ENCODE assay signal across 14 cellular contexts in the genomic region with DNA sequence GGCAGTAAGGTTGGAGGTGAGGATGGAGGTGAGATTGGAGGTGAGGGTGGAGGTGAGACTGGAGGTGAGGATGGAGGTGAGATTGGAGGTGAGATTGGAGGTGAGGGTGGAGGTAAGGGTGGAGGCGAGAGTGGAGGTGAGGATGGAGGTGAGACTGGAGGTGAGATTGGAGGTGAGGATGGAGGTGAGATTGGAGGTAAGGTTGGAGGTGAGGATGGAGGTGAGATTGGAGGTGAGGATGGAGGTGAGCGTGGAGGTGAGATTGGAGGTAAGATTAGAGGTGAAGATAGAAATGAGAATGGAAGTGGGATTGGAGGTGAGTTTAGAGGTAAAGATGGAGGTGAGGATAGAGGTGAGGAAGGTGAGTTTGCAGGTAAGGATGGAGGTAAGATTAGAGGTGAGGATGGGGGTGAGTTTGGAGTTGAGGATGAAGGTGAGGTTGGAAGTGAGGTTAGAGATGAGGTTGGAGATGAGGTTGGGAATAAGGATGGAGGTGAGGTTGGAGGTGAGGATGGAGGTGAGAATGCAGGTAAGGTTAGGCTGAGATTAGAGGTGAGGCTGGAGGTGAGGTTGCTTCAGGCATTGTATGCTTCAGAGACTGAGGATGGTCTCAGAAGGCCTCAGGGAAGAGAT. TPM values are rescaled to one million over a fixed set of nuclear protein-coding genes. Genes with fewer than 3 reads are reported as not detected.
DNase-seq lines count a peak whose midpoint lies in the region; ATAC-seq and TF ChIP-seq lines count a peak whose summit lies in the region.
"Had no signal": no experiment of that assay in that cellular context is flagged by ENCODE, and none has a peak within 500 bp of the region (broad histone marks: within the 10 kb centered on the region; RNA-seq: fewer than 3 reads in every experiment).

No MANE protein-coding gene starts in this region.

- H3K4me2 ChIP-seq in OCI-LY3 (ENCODE audit: low read length), result no peak overlapping the region

- peak overlapping the region; percentile 69; the same call in 1 of the 2 replicates for H3K9ac ChIP-seq in OCI-LY3 (ENCODE audit: low read length)

- no peak for TF ChIP-seq EP300 in sigmoid colon (IDR thresholded peaks at IDR 0.05)

- H3K27ac ChIP-seq in OCI-LY3 (ENCODE audit: low read length) (peak overlapping the region; percentile 89), spleen (peak overlapping the region in 7 of 8 donors; percentile 74 to 91 (median 81)), sigmoid colon (no peak overlapping the region)

- peaks cover 13% of the 10 kb centered on the region; the same call in 1 of the 2 replicates for H3K79me2 ChIP-seq in OCI-LY3 (ENCODE audit: low read length)

- DNase-seq in activated CD4-positive, alpha-beta T cell treated with anti-CD3 and anti-CD28 coated beads, Interleukin-2, amount 10 ng/mL, durations not matched to agents 24 days and 14 days, result no peak
- no peak for DNase-seq in activated CD4-positive, alpha-beta T cell treated with anti-CD3 and anti-CD28 coated beads for 4 hours
- DNase-seq in spleen, result no peak
- no peak for DNase-seq in sigmoid colon
- DNase-seq in GDM1 (lab: John Stamatoyannopoulos, UW), result no peak
- DNase-seq: NCI-H2029 treated with DMSO at 0.1 percent for 48 hours had no signal

- intact Hi-C loops in activated CD4-positive, alpha-beta T cell treated with anti-CD3 and anti-CD28 coated beads, Interleukin-2, amount 10 ng/mL, durations not matched to agents 24 days and 14 days (cut with micrococcal nuclease), result no loop called here
- intact Hi-C loops in dendritic cell treated with granulocyte-macrophage colony-stimulating factor and Interleukin-4, amounts not matched to agents 40 ng/mL and 50 ng/mL, for 4 days (cut with micrococcal nuclease), result no loop called here
- intact Hi-C loops in spleen (cut with DNase I; ENCODE audit: low total_unique reads) (no loop called here), sigmoid colon (cut with DNase I) (loop anchor here (1.0 kb wide), 1 partner anchor 105 kb away; no protein-coding TSS in a partner anchor)

- peak overlapping the region; percentile 93 for H3K27ac Mint-ChIP-seq in activated CD4-positive, alpha-beta T cell treated with anti-CD3 and anti-CD28 coated beads, Interleukin-2, amount 10 ng/mL, durations not matched to agents 24 days and 14 days
- H3K27ac Mint-ChIP-seq in dendritic cell treated with granulocyte-macrophage colony-stimulating factor and Interleukin-4, amounts not matched to agents 40 ng/mL and 50 ng/mL, for 4 days, result peak overlapping the region; percentile 83

- no peaks in the 10 kb centered on the region for H3K9me3 ChIP-seq in OCI-LY3 (ENCODE audit: insufficient read depth, low read length)
- H3K9me3 ChIP-seq in spleen, result no peaks in the 10 kb centered on the region
- no peaks in the 10 kb centered on the region for H3K9me3 ChIP-seq in sigmoid colon
- H3K9me3 ChIP-seq: A549, gastroesophageal sphincter, right atrium auricular region, tibial nerve had no signal

- 86 to 98% (median 96%) methylated on average over 2 of the region's 2 CpGs for WGBS in spleen, 5 donors
- 96 to 97% methylated on average over 2 of the region's 2 CpGs for WGBS in sigmoid colon, 2 donors

- H2AFZ ChIP-seq in OCI-LY3 (ENCODE audit: low read depth, low read length), result no peak overlapping the region

- H3K4me3 ChIP-seq in OCI-LY3 (ENCODE audit: low read length), result no peak overlapping the region
- H3K4me3 ChIP-seq in spleen, result peak overlapping the region in 1 of 8 donors; percentile 46
- no peak overlapping the region for H3K4me3 ChIP-seq in sigmoid colon
- H3K4me3 ChIP-seq: A549, gastroesophageal sphincter, right atrium auricular region, tibial nerve had no signal

- TF ChIP-seq POLR2A in spleen (IDR thresholded peaks at IDR 0.05), result no peak
- no peak for TF ChIP-seq POLR2A in sigmoid colon (IDR thresholded peaks at IDR 0.05)

- H3K36me3 ChIP-seq in OCI-LY3 (replicated peaks; ENCODE audit: low read depth, low read length) (peaks cover 4% of the 10 kb centered on the region), spleen (peaks cover 0 to 99% (median 43%) of the 10 kb centered on the region in 6 donors), sigmoid colon (no peaks in the 10 kb centered on the region)
- H3K36me3 ChIP-seq: gastroesophageal sphincter, right atrium auricular region, tibial nerve had no signal

- H4K20me1 ChIP-seq in OCI-LY3 (ENCODE audit: insufficient read depth, low read length), result no peaks in the 10 kb centered on the region

- peaks cover 48% of the 10 kb centered on the region for H3K36me3 Mint-ChIP-seq in activated CD4-positive, alpha-beta T cell treated with anti-CD3 and anti-CD28 coated beads, Interleukin-2, amount 10 ng/mL, durations not matched to agents 24 days and 14 days (ENCODE audit: low read depth)
- peaks cover 100% of the 10 kb centered on the region for H3K36me3 Mint-ChIP-seq in dendritic cell treated with granulocyte-macrophage colony-stimulating factor and Interleukin-4, amounts not matched to agents 40 ng/mL and 50 ng/mL, for 4 days (ENCODE audit: low read depth)

- H3K27me3 ChIP-seq in OCI-LY3 (ENCODE audit: low read depth, low read length) (no peaks in the 10 kb centered on the region), spleen (replicated peaks in 1 of 7) (peaks cover 0 to 7% (median 0%) of the 10 kb centered on the region in 7 donors), sigmoid colon (peaks cover 0 to 27% (median 0%) of the 10 kb centered on the region in 3 donors)
- H3K27me3 ChIP-seq: right atrium auricular region had no signal

- H3K4me1 Mint-ChIP-seq in activated CD4-positive, alpha-beta T cell treated with anti-CD3 and anti-CD28 coated beads, Interleukin-2, amount 10 ng/mL, durations not matched to agents 24 days and 14 days, result peaks cover 22% of the 10 kb centered on the region
- H3K4me1 Mint-ChIP-seq in dendritic cell treated with granulocyte-macrophage colony-stimulating factor and Interleukin-4, amounts not matched to agents 40 ng/mL and 50 ng/mL, for 4 days (ENCODE audit: low read depth), result peaks cover 74% of the 10 kb centered on the region

- TF ChIP-seq CTCF in OCI-LY3 (IDR thresholded peaks at IDR 0.05; ENCODE audit: low read depth, low read length) (no peak), spleen (IDR thresholded peaks at IDR 0.05 in 8 of 11, conservative IDR thresholded peaks at IDR 0.05 in 3 of 11) (no peak), sigmoid colon (IDR thresholded peaks at IDR 0.05) (no peak)

- H3K9me3 Mint-ChIP-seq in activated CD4-positive, alpha-beta T cell treated with anti-CD3 and anti-CD28 coated beads, Interleukin-2, amount 10 ng/mL, durations not matched to agents 24 days and 14 days, result peaks cover 3% of the 10 kb centered on the region
- no peaks in the 10 kb centered on the region for H3K9me3 Mint-ChIP-seq in dendritic cell treated with granulocyte-macrophage colony-stimulating factor and Interleukin-4, amounts not matched to agents 40 ng/mL and 50 ng/mL, for 4 days

- no peak for ATAC-seq in GM21390 (IDR thresholded peaks at IDR 0.05; ENCODE audit: unreplicated experiment)

- no peaks in the 10 kb centered on the region for H3K27me3 Mint-ChIP-seq in activated CD4-positive, alpha-beta T cell treated with anti-CD3 and anti-CD28 coated beads, Interleukin-2, amount 10 ng/mL, durations not matched to agents 24 days and 14 days
- no peaks in the 10 kb centered on the region for H3K27me3 Mint-ChIP-seq in dendritic cell treated with granulocyte-macrophage colony-stimulating factor and Interleukin-4, amounts not matched to agents 40 ng/mL and 50 ng/mL, for 4 days

- H3K4me3 Mint-ChIP-seq in activated CD4-positive, alpha-beta T cell treated with anti-CD3 and anti-CD28 coated beads, Interleukin-2, amount 10 ng/mL, durations not matched to agents 24 days and 14 days, result peak overlapping the region; percentile 9
- peak overlapping the region; percentile 35 for H3K4me3 Mint-ChIP-seq in dendritic cell treated with granulocyte-macrophage colony-stimulating factor and Interleukin-4, amounts not matched to agents 40 ng/mL and 50 ng/mL, for 4 days

- H3K4me1 ChIP-seq in OCI-LY3 (ENCODE audit: low read length), result peaks cover 55% of the 10 kb centered on the region
- peaks cover 0 to 38% (median 16%) of the 10 kb centered on the region in 6 donors for H3K4me1 ChIP-seq in spleen
- peaks cover 0 to 13% (median 12%) of the 10 kb centered on the region in 4 donors for H3K4me1 ChIP-seq in sigmoid colon

RNA-seq across cellular contexts. Expression of gene NCF4, which starts 12.2 kb away (rescaled TPM):
- 12.3 and 13.6 TPM in 2 replicates for total RNA-seq in activated CD4-positive, alpha-beta T cell treated with anti-CD3 and anti-CD28 coated beads, Interleukin-2, amount 10 ng/mL, durations not matched to agents 24 days and 14 days
- total RNA-seq in spleen (100 to 1,000 TPM in 6 of 7 donors, 10 to 100 TPM in 1; 89.0 to 222 (median 146) TPM), sigmoid colon (10 to 100 TPM; 13.5 to 19.3 (median 14.8) TPM)
- polyA plus RNA-seq in spleen (100 to 1,000 TPM; 116 to 178 (median 162) TPM), sigmoid colon (10 to 100 TPM; 25.2 to 35.8 (median 28.0) TPM)
- polyA plus RNA-seq: A549 had no signal

RNA-seq across cellular contexts. Expression of gene CSF2RB, which starts 40.4 kb away (rescaled TPM):
- 5.0 and 5.2 TPM in 2 replicates for total RNA-seq in activated CD4-positive, alpha-beta T cell treated with anti-CD3 and anti-CD28 coated beads, Interleukin-2, amount 10 ng/mL, durations not matched to agents 24 days and 14 days
- total RNA-seq in spleen (100 to 1,000 TPM in 1 of 7 donors, 10 to 100 TPM in 6; 35.9 to 110 (median 61.3) TPM), sigmoid colon (1 to 10 TPM; 3.0 to 5.0 (median 3.9) TPM)
- polyA plus RNA-seq in spleen (10 to 100 TPM; 14.2 to 19.7 (median 16.3) TPM), sigmoid colon (10 to 100 TPM in 1 of 3 donors, 1 to 10 TPM in 1, under 1 TPM in 1; 0.60 to 11.4 (median 3.7) TPM)
- total RNA-seq: PC-3 had no signal
- polyA plus RNA-seq: A549 had no signal

RNA-seq across cellular contexts. Expression of gene PVALB, which starts 56.1 kb away (rescaled TPM):
- not detected in 2 replicates for total RNA-seq in activated CD4-positive, alpha-beta T cell treated with anti-CD3 and anti-CD28 coated beads, Interleukin-2, amount 10 ng/mL, durations not matched to agents 24 days and 14 days
- total RNA-seq in spleen, result 1 to 10 TPM in 2 of 7 donors, under 1 TPM in 3, not detected in 2; 0.91 to 3.2 (median 0.95) TPM
- 1 to 10 TPM in 2 of 3 donors, under 1 TPM in 1; 0.52 to 2.8 (median 1.0) TPM for polyA plus RNA-seq in spleen
- total RNA-seq in sigmoid colon, result not detected
- polyA plus RNA-seq in sigmoid colon, result not detected
- total RNA-seq: gastroesophageal sphincter, PC-3, right atrium auricular region, tibial nerve had no signal
- polyA plus RNA-seq: A549 had no signal

Comparison
In these comparisons a context has a peak if more than half of its experiments do, and no peak if none do; other contexts are left out.
1. H3K27ac ChIP-seq: peak in OCI-LY3 (single experiment) and spleen (7 of 8); none in sigmoid colon (0 of 4).